Comparison of ENCODE assay signal across 15 cellular contexts in genomic region chr1:212118167-212118871, GRCh38.
DNase-seq lines count a peak whose midpoint lies in the region; TF ChIP-seq lines count a peak whose summit lies in the region.
"Had no signal": no experiment of that assay in that cellular context is flagged by ENCODE, and none has a peak within 500 bp of the region (broad histone marks: within the 10 kb centered on the region; RNA-seq: fewer than 3 reads in every experiment).

No MANE protein-coding gene starts in this region.

- H3K4me3 ChIP-seq in Caco-2 (ENCODE audit: low read depth, low read length), result no peak overlapping the region
- H3K4me3 ChIP-seq: BLaER1, upper lobe of left lung had no signal

- H3K27me3 Mint-ChIP-seq in endothelial cell (ENCODE audit: unreplicated experiment), result no peaks in the 10 kb centered on the region
- H3K27me3 Mint-ChIP-seq in nephron progenitor cell (ENCODE audit: low read depth, poor library complexity), result no peaks in the 10 kb centered on the region
- no peaks in the 10 kb centered on the region for H3K27me3 Mint-ChIP-seq in Caco-2 (ENCODE audit: insufficient read depth, unreplicated experiment)
- H3K27me3 Mint-ChIP-seq: dendritic cell treated with granulocyte-macrophage colony-stimulating factor and Interleukin-4, amounts not matched to agents 40 ng/mL and 50 ng/mL, for 4 days had no signal

- no peaks in the 10 kb centered on the region for H3K9me3 Mint-ChIP-seq in endothelial cell (ENCODE audit: unreplicated experiment)
- H3K9me3 Mint-ChIP-seq in nephron progenitor cell, result no peaks in the 10 kb centered on the region
- H3K9me3 Mint-ChIP-seq in Caco-2 (ENCODE audit: unreplicated experiment), result no peaks in the 10 kb centered on the region
- H3K9me3 Mint-ChIP-seq: dendritic cell treated with granulocyte-macrophage colony-stimulating factor and Interleukin-4, amounts not matched to agents 40 ng/mL and 50 ng/mL, for 4 days; WTC11 had no signal

- H3K36me3 ChIP-seq in Caco-2 (ENCODE audit: control insufficient read depth, insufficient read depth, low read length), result no peaks in the 10 kb centered on the region
- H3K36me3 ChIP-seq: upper lobe of left lung had no signal

- intact Hi-C loops in Caco-2 (cut with micrococcal nuclease; ENCODE audit: unreplicated experiment), result loop anchor here (5.0 kb wide), 1 partner anchor 169 kb away; the partner anchor contains the start of gene PPP2R5A

- BruUV-seq in Caco-2 (replicated peaks; lab: Mats Ljungman, UMichigan), result no TSS peak

- POLR2A ChIA-PET in Caco-2 (lab: Charles Lee), result no interaction called here

- no peaks in the 10 kb centered on the region for H3K27me3 ChIP-seq in Caco-2 (replicated peaks; ENCODE audit: control insufficient read depth, insufficient read depth, low read length)
- H3K27me3 ChIP-seq: BLaER1, upper lobe of left lung had no signal

- DNase-seq in EH (ENCODE audit: low read depth), result peak; percentile 41
- peak; percentile 30 for DNase-seq in M059J (ENCODE audit: low read depth)
- no peak for DNase-seq in endothelial cell (ENCODE audit: low spot score)
- no peak for DNase-seq in nephron progenitor cell
- no peak for DNase-seq in NCI-H774 (lab: John Stamatoyannopoulos, UW)
- no peak for DNase-seq in HK-2 (ENCODE audit: unreplicated experiment)
- no peak for DNase-seq in Caco-2
- DNase-seq: NCI-H1105 treated with DMSO at 0.1 percent for 48 hours; NCI-H345; OCI-M1; stimulated activated CD4-positive, alpha-beta T cell treated with anti-CD3 and anti-CD28 coated beads, Interleukin-2, amount 100 ng/mL, for 24 hours had no signal

- H3K36me3 Mint-ChIP-seq in endothelial cell (ENCODE audit: low read depth, unreplicated experiment) (peaks cover 6% of the 10 kb centered on the region), nephron progenitor cell (ENCODE audit: low read depth) (no peaks in the 10 kb centered on the region), Caco-2 (ENCODE audit: insufficient read depth, unreplicated experiment) (no peaks in the 10 kb centered on the region)
- H3K36me3 Mint-ChIP-seq: WTC11 had no signal

- peaks cover 20% of the 10 kb centered on the region; the same call in 1 of the 2 replicates for H3K4me1 ChIP-seq in Caco-2
- H3K4me1 ChIP-seq: BLaER1, upper lobe of left lung had no signal

- CTCF ChIA-PET in Caco-2 (lab: Charles Lee), result interaction anchor here (2.1 kb wide), 1 partner anchor 47 kb away, joined by 4 read pairs; no protein-coding TSS in a partner anchor

- no peak overlapping the region for H3K4me3 Mint-ChIP-seq in endothelial cell (ENCODE audit: unreplicated experiment)
- no peak overlapping the region for H3K4me3 Mint-ChIP-seq in nephron progenitor cell
- H3K4me3 Mint-ChIP-seq in Caco-2 (ENCODE audit: unreplicated experiment), result no peak overlapping the region
- H3K4me3 Mint-ChIP-seq: dendritic cell treated with granulocyte-macrophage colony-stimulating factor and Interleukin-4, amounts not matched to agents 40 ng/mL and 50 ng/mL, for 4 days; WTC11 had no signal

- no peaks in the 10 kb centered on the region for H3K9me3 ChIP-seq in Caco-2
- H3K9me3 ChIP-seq: BLaER1, upper lobe of left lung had no signal

- H3K4me1 Mint-ChIP-seq in endothelial cell (ENCODE audit: unreplicated experiment) (peaks cover 4% of the 10 kb centered on the region), nephron progenitor cell (peaks cover 12% of the 10 kb centered on the region), Caco-2 (ENCODE audit: low read depth, unreplicated experiment) (peaks cover 7% of the 10 kb centered on the region)

- TF ChIP-seq CTCF in endothelial cell (IDR thresholded peaks at IDR 0.05; ENCODE audit: unreplicated experiment) (no peak), nephron progenitor cell (IDR thresholded peaks at IDR 0.05) (no peak), Caco-2 (IDR thresholded peaks at IDR 0.05; ENCODE audit: insufficient read depth in 1 of 2, low read depth in 1 of 2, low read length in 1 of 2, severe bottlenecking in 1 of 2, unreplicated experiment in 1 of 2) (no peak)

- peak overlapping the region; percentile 16 for H3K27ac Mint-ChIP-seq in endothelial cell (ENCODE audit: unreplicated experiment)
- peak overlapping the region; percentile 58 for H3K27ac Mint-ChIP-seq in nephron progenitor cell
- H3K27ac Mint-ChIP-seq in Caco-2 (ENCODE audit: unreplicated experiment), result no peak overlapping the region
- H3K27ac Mint-ChIP-seq: dendritic cell treated with granulocyte-macrophage colony-stimulating factor and Interleukin-4, amounts not matched to agents 40 ng/mL and 50 ng/mL, for 4 days had no signal

Comparison
In these comparisons a context has a peak if more than half of its experiments do, and no peak if none do; other contexts are left out.
1. DNase-seq: peak in EH (single experiment) and M059J (single experiment); none in endothelial cell (single experiment), nephron progenitor cell (single experiment), NCI-H774 (single experiment), HK-2 (single experiment) and Caco-2 (0 of 2).